8 cellular contexts compared by ENCODE assay signal in genomic region chr9:95336281-95336680, GRCh38. TPM values are rescaled to one million over a fixed set of nuclear protein-coding genes. Genes with fewer than 3 reads are reported as not detected.
DNase-seq lines count a peak whose midpoint lies in the region; ATAC-seq, FAIRE-seq and TF ChIP-seq lines count a peak whose summit lies in the region.

No MANE protein-coding gene starts in this region.

- FAIRE-seq in K562 (lab: Jason Lieb, UNC): no peak
- no peak for FAIRE-seq in HTR-8/SVneo (lab: Jason Lieb, UNC)

- H3K27me3 ChIP-seq in K562 (ENCODE audit: control insufficient read depth in 2 of 2, insufficient read depth in 2 of 2, low read length in 2 of 2): peaks cover 0 to 14% of the 10 kb centered on the region in 2 experiments; a peak in 2 of 5 replicates
- H3K27me3 ChIP-seq in naive thymus-derived CD4-positive, alpha-beta T cell (ENCODE audit: control insufficient read depth in 2 of 2, insufficient read depth in 2 of 2, low read length in 2 of 2): no peaks in the 10 kb centered on the region

- H3K9me1 ChIP-seq in K562 (ENCODE audit: control insufficient read depth, insufficient read depth, low read length): no peaks in the 10 kb centered on the region

- TF ChIP-seq EP300 in K562 (IDR thresholded peaks at IDR 0.05; ENCODE audit: low read length): no peak

- H3K9me3 ChIP-seq in K562 (replicated peaks; ENCODE audit: control insufficient read depth, insufficient read depth, low read depth, low read length): no peaks in the 10 kb centered on the region
- peaks cover 0 to 6% (median 0%) of the 10 kb centered on the region in 3 experiments for H3K9me3 ChIP-seq in naive thymus-derived CD4-positive, alpha-beta T cell (ENCODE audit: control insufficient read depth in 2 of 3, low read length in 3 of 3)

- H3K27ac ChIP-seq in K562 (ENCODE audit: extremely low read depth, low read depth, low read length): no peak overlapping the region
- no peak overlapping the region for H3K27ac ChIP-seq in naive thymus-derived CD4-positive, alpha-beta T cell (ENCODE audit: low read depth, low read length)

- H3K9ac ChIP-seq in K562 (ENCODE audit: insufficient read depth in 1 of 2, low read depth in 2 of 2, low read length in 2 of 2): no peak overlapping the region

- H3K36me3 ChIP-seq in K562 (ENCODE audit: control insufficient read depth, insufficient read depth, low read length): no peaks in the 10 kb centered on the region
- H3K36me3 ChIP-seq in naive thymus-derived CD4-positive, alpha-beta T cell (ENCODE audit: control insufficient read depth in 2 of 3, insufficient read depth in 3 of 3, low read length in 3 of 3): no peaks in the 10 kb centered on the region

- H3K9me3 Mint-ChIP-seq in HFFc6: no peaks in the 10 kb centered on the region; the same call in 1 of the 2 replicates
- no peaks in the 10 kb centered on the region for H3K9me3 Mint-ChIP-seq in naive thymus-derived CD4-positive, alpha-beta T cell

- H3K4me3 Mint-ChIP-seq in HFFc6: no peak overlapping the region
- H3K4me3 Mint-ChIP-seq in naive thymus-derived CD4-positive, alpha-beta T cell: no peak overlapping the region

- ATAC-seq in K562: peak; percentile 87
- peak; percentile 78 for ATAC-seq in naive thymus-derived CD4-positive, alpha-beta T cell
- ATAC-seq in GM18867 (IDR thresholded peaks at IDR 0.05; ENCODE audit: unreplicated experiment): no peak

- H4K20me1 ChIP-seq in K562 (replicated peaks; ENCODE audit: control insufficient read depth, insufficient read depth, low read length): no peaks in the 10 kb centered on the region

- no peak overlapping the region for H3K4me2 ChIP-seq in K562 (ENCODE audit: insufficient read depth, low read length)

- in situ Hi-C loops in K562 (cut with MboI): no loop called here

- no peak overlapping the region for H2AFZ ChIP-seq in K562 (ENCODE audit: low read depth, low read length)

- H3K4me3 ChIP-seq in K562: no peak overlapping the region
- H3K4me3 ChIP-seq in naive thymus-derived CD4-positive, alpha-beta T cell (ENCODE audit: low read length): no peak overlapping the region

- H3K27ac Mint-ChIP-seq in HFFc6: no peak overlapping the region
- H3K27ac Mint-ChIP-seq in naive thymus-derived CD4-positive, alpha-beta T cell: no peak overlapping the region

- peak in 1 of 2 experiments; percentile 22; a peak in 1 of 4 replicates for TF ChIP-seq RAD21 in K562 (CRISPR knock-in tag; conservative IDR thresholded peaks at IDR 0.05 in 1 of 2, IDR thresholded peaks at IDR 0.05 in 1 of 2)

- intact Hi-C loops in K562 (cut with micrococcal nuclease): no loop called here
- intact Hi-C loops in naive thymus-derived CD4-positive, alpha-beta T cell (cut with micrococcal nuclease): no loop called here

- H3K4me1 ChIP-seq in K562 (replicated peaks in 1 of 2; ENCODE audit: control insufficient read depth in 2 of 2, insufficient read depth in 2 of 2, low read length in 2 of 2): no peaks in the 10 kb centered on the region
- no peaks in the 10 kb centered on the region for H3K4me1 ChIP-seq in naive thymus-derived CD4-positive, alpha-beta T cell (ENCODE audit: control insufficient read depth in 2 of 2, insufficient read depth in 2 of 2, low read length in 2 of 2)

- no peaks in the 10 kb centered on the region for H3K36me3 Mint-ChIP-seq in HFFc6 (ENCODE audit: low read depth)
- no peaks in the 10 kb centered on the region for H3K36me3 Mint-ChIP-seq in naive thymus-derived CD4-positive, alpha-beta T cell

- CTCF ChIA-PET in K562 (lab: Yijun Ruan, JAX; ENCODE audit: low intra/inter-chr PET ratio): interaction anchor here (0.6 kb wide), 1 partner anchor 165 kb away, joined by 4 read pairs; no protein-coding TSS in a partner anchor
- CTCF ChIA-PET in naive thymus-derived CD4-positive, alpha-beta T cell (lab: Charles Lee): interaction anchor here (0.9 to 1.3 kb wide), 2 partner anchors 71 to 87 kb away, joined by 4 to 5 read pairs; no protein-coding TSS in a partner anchor

- no peaks in the 10 kb centered on the region for H3K79me2 ChIP-seq in K562 (ENCODE audit: control insufficient read depth, insufficient read depth, low read length)

- H3K27me3 Mint-ChIP-seq in HFFc6 (ENCODE audit: insufficient read depth): peaks cover 15% of the 10 kb centered on the region
- peaks cover 6 to 13% (median 8%) of the 10 kb centered on the region in 5 donors for H3K27me3 Mint-ChIP-seq in naive thymus-derived CD4-positive, alpha-beta T cell

- WGBS in K562 (ENCODE audit: insufficient coverage, low coverage, missing lambda C conversion rate): 0% methylated on average over 3 of the region's 3 CpGs

- peak; percentile 13 for DNase-seq in CD1c-positive myeloid dendritic cell (ENCODE audit: extremely low spot score)
- DNase-seq in HFFc6: no peak
- peak in 2 of 4 experiments; percentile 35 for DNase-seq in K562 (ENCODE audit: extremely low read depth in 1 of 4, low spot score in 3 of 4)
- peak in 3 of 9 donors; percentile 18 to 29 (median 26) for DNase-seq in naive thymus-derived CD4-positive, alpha-beta T cell
- DNase-seq in NCI-H446 (lab: John Stamatoyannopoulos, UW): no peak
- no peak for DNase-seq in NCI-H128 (lab: John Stamatoyannopoulos, UW; ENCODE audit: unreplicated experiment)
- no peak for DNase-seq in HTR-8/SVneo (ENCODE audit: insufficient read length, low spot score)

- TF ChIP-seq POLR2A in K562 (conservative IDR thresholded peaks at IDR 0.05): no peak

- 0 out of 2 replicates have a peak, but pooled peaks cover 6% of the 10 kb centered on the region for H3K4me1 Mint-ChIP-seq in HFFc6 (ENCODE audit: low read depth)
- no peaks in the 10 kb centered on the region for H3K4me1 Mint-ChIP-seq in naive thymus-derived CD4-positive, alpha-beta T cell

- TF ChIP-seq CTCF in HFFc6 (IDR thresholded peaks at IDR 0.05): peak; percentile 74
- peak; percentile 41 to 67 (median 52) for TF ChIP-seq CTCF in K562 (IDR thresholded peaks at IDR 0.05 in 2 of 3, conservative IDR thresholded peaks at IDR 0.05 in 1 of 3; ENCODE audit: insufficient read depth in 2 of 3, low read depth in 1 of 3, low read length in 3 of 3)

- BruUV-seq in K562 (replicated peaks; lab: Mats Ljungman, UMichigan): no TSS peak

- POLR2A ChIA-PET in K562 (lab: Yijun Ruan, JAX): interaction anchor here (0.6 to 1.1 kb wide), 4 partner anchors 8 to 995 kb away, joined by 3 read pairs; no protein-coding TSS in a partner anchor
- POLR2A ChIA-PET in naive thymus-derived CD4-positive, alpha-beta T cell (lab: Charles Lee): no interaction called here

TF ChIP-seq in K562, 482 proteins besides CTCF, POLR2A, EP300 and RAD21:
- peak; percentile 33; the same call in 1 of the 2 replicates for TF ChIP-seq RFX5 (IDR thresholded peaks at IDR 0.05; ENCODE audit: low read depth, low read length)
- no peak for TF ChIP-seq ZNF398 (CRISPR knock-in tag; IDR thresholded peaks at IDR 0.05)
- no peak for TF ChIP-seq ZNF766 (CRISPR knock-in tag; conservative IDR thresholded peaks at IDR 0.05)

RNA-seq across cellular contexts. Expression of gene FANCC, which starts 18.8 kb away (rescaled TPM):
- total RNA-seq in HFFc6 (2021; fragmentation: NEBNext Ultra II Directional; extraction: Animal tissue kit (Norgen Biotek cat#: 25700)): 1 to 10 TPM; 4.7 to 7.1 (median 5.7) TPM
- 51.4 and 103 TPM in 2 replicates for total RNA-seq in K562 (2011; cell fraction: chromatin; rRNA removed; ENCODE audit: low replicate concordance)
- total RNA-seq in K562 (2011; cell fraction: nucleolus; rRNA removed): 20.2 and 31.6 TPM in 2 replicates
- 37.0 and 50.2 TPM in 2 replicates for total RNA-seq in K562 (2011; cell fraction: nucleoplasm; rRNA removed)
- 9.1 and 10.2 TPM in 2 replicates for total RNA-seq in K562 (2014; rRNA removed)
- 14.4 and 16.0 TPM in 2 replicates for total RNA-seq in K562 (2014; rRNA removed; fragmentation: Illumina TruSeq; extraction: Trizol)
- total RNA-seq in K562 (2015; rRNA removed; fragmentation: Illumina TruSeq; extraction: Trizol): 11.8 and 14.2 TPM in 2 replicates
- total RNA-seq in K562 (2021): 14.1 and 16.8 TPM in 2 replicates
- 14.1 and 18.4 TPM in 2 replicates for polyA plus RNA-seq in K562 (2011; rRNA removed)
- polyA plus RNA-seq in K562 (2011; cell fraction: cytosol; rRNA removed): 10.5 and 10.6 TPM in 2 replicates
- 11.8 and 13.1 TPM in 2 replicates for polyA plus RNA-seq in K562 (2011; cell fraction: nucleus; rRNA removed)
- polyA plus RNA-seq in K562 (2012): 9.6 and 15.5 TPM in 2 replicates
- polyA plus RNA-seq in K562 (2014; fragmentation: Illumina TruSeq; extraction: Trizol): 12.6 and 14.3 TPM in 2 replicates
- polyA plus RNA-seq in K562 (2014; fragmentation: Nextera tagmentation; extraction: Ambion mirVana): 1 to 10 TPM; 4.6 to 5.7 TPM
- polyA plus RNA-seq in K562 (2014; rRNA removed): 10.7 and 11.3 TPM in 2 replicates
- polyA minus RNA-seq in K562 (2011; rRNA and poly(A)+ RNA removed): 16.2 and 17.9 TPM in 2 replicates
- 8.0 and 8.4 TPM in 2 replicates for polyA minus RNA-seq in K562 (2011; cell fraction: cytosol; rRNA and poly(A)+ RNA removed)
- polyA minus RNA-seq in K562 (2011; cell fraction: nucleus; rRNA and poly(A)+ RNA removed): 26.7 and 50.5 TPM in 2 replicates
- total RNA-seq in naive thymus-derived CD4-positive, alpha-beta T cell: 10 to 100 TPM in 2 of 5 experiments, 1 to 10 TPM in 3; 5.7 to 14.6 (median 7.9) TPM
- polyA plus RNA-seq in naive thymus-derived CD4-positive, alpha-beta T cell: 1 to 10 TPM; 3.1 to 4.0 TPM
